8 cellular contexts compared by ENCODE assay signal in genomic region chr2:26330114-26330581, GRCh38. TPM values are rescaled to one million over a fixed set of nuclear protein-coding genes. Genes with fewer than 3 reads are reported as not detected.
DNase-seq lines count a peak whose midpoint lies in the region; ATAC-seq lines count a peak whose summit lies in the region.

No MANE protein-coding gene starts in this region.

- no peaks in the 10 kb centered on the region for H3K36me3 ChIP-seq in H7 (replicated peaks; ENCODE audit: control insufficient read depth, insufficient read depth, low read length)
- no peaks in the 10 kb centered on the region for H3K36me3 ChIP-seq in aorta (ENCODE audit: control insufficient read depth in 1 of 2, insufficient read depth in 2 of 2, low read length in 1 of 2)

- H3K27ac ChIP-seq in aorta (ENCODE audit: low read depth in 1 of 2, low read length in 2 of 2), result no peak overlapping the region

- no peaks in the 10 kb centered on the region for H3K4me1 ChIP-seq in aorta (ENCODE audit: control insufficient read depth in 1 of 2, insufficient read depth in 2 of 2, low read length in 2 of 2)

- peak; percentile 92 for ATAC-seq in Right ventricle myocardium inferior
- ATAC-seq in aorta (ENCODE audit: low FRiP score), result peak; percentile 91

- no peak overlapping the region for H3K27ac Mint-ChIP-seq in activated naive CD8-positive, alpha-beta T cell treated with anti-CD3 and anti-CD28 coated beads for 36 hours

- peaks cover 15% of the 10 kb centered on the region for H3K4me1 Mint-ChIP-seq in activated naive CD8-positive, alpha-beta T cell treated with anti-CD3 and anti-CD28 coated beads for 36 hours

- peak; percentile 69 for DNase-seq in DMS114 treated with DMSO at 0.1 percent for 48 hours (lab: John Stamatoyannopoulos, UW; ENCODE audit: unreplicated experiment)
- peak; percentile 63 for DNase-seq in H7
- DNase-seq in NCI-H146 treated with DMSO at 0.1 percent for 48 hours (lab: John Stamatoyannopoulos, UW; ENCODE audit: unreplicated experiment), result peak; percentile 73
- DNase-seq in SW480 (ENCODE audit: low spot score), result peak; percentile 85
- peak; percentile 80 for DNase-seq in activated naive CD8-positive, alpha-beta T cell treated with anti-CD3 and anti-CD28 coated beads for 36 hours
- DNase-seq in Right ventricle myocardium inferior (ENCODE audit: missing footprints), result peak; percentile 94
- peak; percentile 29 for DNase-seq in pulmonary artery endothelial cell (ENCODE audit: low read depth, low spot score)
- DNase-seq in aorta, result peak; percentile 93 to 95

- no peaks in the 10 kb centered on the region for H3K27me3 ChIP-seq in H7 (ENCODE audit: control insufficient read depth, insufficient read depth, low read length)
- no peaks in the 10 kb centered on the region for H3K27me3 ChIP-seq in aorta (ENCODE audit: control insufficient read depth in 1 of 2, insufficient read depth in 2 of 2, low read length in 1 of 2)

- H3K4me3 Mint-ChIP-seq in activated naive CD8-positive, alpha-beta T cell treated with anti-CD3 and anti-CD28 coated beads for 36 hours, result no peak overlapping the region

- no peaks in the 10 kb centered on the region for H3K9me3 Mint-ChIP-seq in activated naive CD8-positive, alpha-beta T cell treated with anti-CD3 and anti-CD28 coated beads for 36 hours

- 8 to 11% methylated on average over 8 of the region's 8 CpGs for WGBS in aorta, 2 donors

- intact Hi-C loops in Right ventricle myocardium inferior (cut with DNase I) (no loop called here), aorta (cut with DNase I) (loop anchor here in 1 of 2 donors (5.0 kb wide), 1 partner anchor 88 kb away; the partner anchor contains the start of genes HADHA and HADHB)

- H3K9me3 ChIP-seq in aorta (ENCODE audit: control insufficient read depth, low read length), result no peaks in the 10 kb centered on the region

- no peaks in the 10 kb centered on the region for H3K27me3 Mint-ChIP-seq in activated naive CD8-positive, alpha-beta T cell treated with anti-CD3 and anti-CD28 coated beads for 36 hours

- no peak overlapping the region for H3K4me3 ChIP-seq in H7 (ENCODE audit: insufficient read depth, low read depth, low read length)
- no peak overlapping the region for H3K4me3 ChIP-seq in aorta (ENCODE audit: low read length in 2 of 2)

- H3K36me3 Mint-ChIP-seq in activated naive CD8-positive, alpha-beta T cell treated with anti-CD3 and anti-CD28 coated beads for 36 hours, result peaks cover 1% of the 10 kb centered on the region

RNA-seq across cellular contexts. Expression of gene SELENOI, which starts 15.8 kb away (rescaled TPM):
- total RNA-seq in H7 (2014; rRNA removed; shearing (Covaris generic)), result 28.4 and 31.0 TPM in 2 replicates
- 10 to 100 TPM; 59.0 to 60.6 TPM for total RNA-seq in activated naive CD8-positive, alpha-beta T cell treated with anti-CD3 and anti-CD28 coated beads for 36 hours
- total RNA-seq in Right ventricle myocardium inferior (14.3 TPM), pulmonary artery endothelial cell (17.9 and 22.2 TPM in 2 replicates), aorta (10 to 100 TPM; 12.3 to 15.8 TPM)
- polyA plus RNA-seq in aorta, result 1 to 10 TPM; 1.4 to 2.8 TPM

RNA-seq across cellular contexts. Expression of gene ADGRF3, which starts 16.4 kb away (rescaled TPM):
- 1.2 TPM in 1 of 2 replicates, not detected in the other for total RNA-seq in H7 (2014; rRNA removed; shearing (Covaris generic))
- total RNA-seq in activated naive CD8-positive, alpha-beta T cell treated with anti-CD3 and anti-CD28 coated beads for 36 hours, result 1 to 10 TPM; 4.4 to 5.2 TPM
- total RNA-seq in Right ventricle myocardium inferior (0.16 TPM), pulmonary artery endothelial cell (0.04 TPM in 1 of 2 replicates, not detected in the other), aorta (under 1 TPM in 1 of 2 donors, not detected in 1; 0.13 TPM)
- under 1 TPM in 1 of 2 donors, not detected in 1; 0.08 TPM for polyA plus RNA-seq in aorta

Comparison
In these comparisons a context has a peak if more than half of its experiments do, and no peak if none do; other contexts are left out.
1. DNase-seq: peak in every context shown above with its lines; median percentile 94 in Right ventricle myocardium inferior; 94 in aorta; 85 in SW480; 80 in activated naive CD8-positive, alpha-beta T cell treated with anti-CD3 and anti-CD28 coated beads for 36 hours; 73 in NCI-H146 treated with DMSO at 0.1 percent for 48 hours; 69 in DMS114 treated with DMSO at 0.1 percent for 48 hours; 63 in H7; 29 in pulmonary artery endothelial cell.